17 cellular contexts compared by ENCODE assay signal in the genomic region with DNA sequence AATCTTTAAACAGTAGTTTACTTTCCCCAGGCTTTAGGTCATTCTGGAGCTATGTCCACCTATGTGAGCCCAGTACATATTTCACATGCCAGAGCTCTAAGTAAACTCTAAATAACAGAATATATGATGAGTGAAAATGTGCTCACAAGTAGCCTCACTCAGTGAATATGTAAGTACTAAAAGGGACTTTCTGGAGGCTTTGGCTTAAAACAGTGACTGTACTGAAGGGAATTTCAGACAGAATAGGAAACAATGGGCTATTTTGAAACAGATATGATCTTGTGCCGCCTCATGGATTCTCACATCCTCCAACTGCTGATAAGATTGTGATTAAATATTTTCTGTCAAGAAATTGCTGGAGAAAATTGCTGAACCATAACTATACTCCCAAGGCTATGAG.
DNase-seq lines count a peak whose midpoint lies in the region; ATAC-seq and TF ChIP-seq lines count a peak whose summit lies in the region.
"Had no signal": no experiment of that assay in that cellular context is flagged by ENCODE, and none has a peak within 500 bp of the region (broad histone marks: within the 10 kb centered on the region; RNA-seq: fewer than 3 reads in every experiment).

No MANE protein-coding gene starts in this region.

- no peak overlapping the region for H3K4me3 ChIP-seq in PC-3 (ENCODE audit: low read length)
- H3K4me3 ChIP-seq in MG63: no peak overlapping the region

- H3F3A ChIP-seq in PC-3 (ENCODE audit: low read length, unreplicated experiment): no peaks in the 10 kb centered on the region

- DNase-seq in PC-3: peak; percentile 48
- DNase-seq in dermis microvascular lymphatic vessel endothelial cell (ENCODE audit: low read depth in 2 of 2): peak; percentile 45 to 89
- DNase-seq in non-pigmented ciliary epithelial cell (ENCODE audit: low read depth): peak; percentile 88
- no peak for DNase-seq in MG63
- no peak for DNase-seq in Ammon's horn (ENCODE audit: low spot score)
- DNase-seq in activated CD4-positive, alpha-beta T cell treated with anti-CD3 and anti-CD28 coated beads, Interleukin-2, amount 10 ng/mL, durations not matched to agents 24 days and 14 days: no peak
- DNase-seq: activated B cell treated with CpG ODN at 0.5 μM for 24 hours; activated CD8-positive, alpha-beta memory T cell treated with anti-CD3 and anti-CD28 coated beads, Interleukin-2, amount 50 U/mL, for 48 hours; activated naive CD4-positive, alpha-beta T cell treated with Interleukin-2 at 50 U/mL for 16 hours; effector CD4-positive, alpha-beta T cell; mesenchymal stem cell; NCI-H1694 treated with DMSO at 0.1 percent for 48 hours had no signal

- CTCF ChIA-PET in PC-3 (lab: Charles Lee): no interaction called here

- no peak overlapping the region for H3K4me3 Mint-ChIP-seq in activated CD4-positive, alpha-beta T cell treated with anti-CD3 and anti-CD28 coated beads, Interleukin-2, amount 10 ng/mL, durations not matched to agents 24 days and 14 days
- H3K4me3 Mint-ChIP-seq: activated B cell treated with CpG ODN at 0.5 μM for 24 hours, B cell, type B pancreatic cell had no signal

- H2AFZ ChIP-seq in PC-3 (ENCODE audit: low read length): no peak overlapping the region

- POLR2A ChIA-PET in PC-3 (lab: Charles Lee; ENCODE audit: unreplicated experiment): no interaction called here

- ATAC-seq in GM21423 (IDR thresholded peaks at IDR 0.05; ENCODE audit: unreplicated experiment): peak; percentile 52
- peak; percentile 67 for ATAC-seq in PC-3
- no peak for ATAC-seq in GM21447 (IDR thresholded peaks at IDR 0.05; ENCODE audit: unreplicated experiment)
- ATAC-seq: HCT116 had no signal

- H3K9me2 ChIP-seq in PC-3 (replicated peaks; ENCODE audit: low read length): no peaks in the 10 kb centered on the region

- no peaks in the 10 kb centered on the region for H3K36me3 Mint-ChIP-seq in activated CD4-positive, alpha-beta T cell treated with anti-CD3 and anti-CD28 coated beads, Interleukin-2, amount 10 ng/mL, durations not matched to agents 24 days and 14 days (ENCODE audit: low read depth)
- H3K36me3 Mint-ChIP-seq: type B pancreatic cell had no signal

- intact Hi-C loops in PC-3 (cut with micrococcal nuclease): no loop called here
- intact Hi-C loops in activated CD4-positive, alpha-beta T cell treated with anti-CD3 and anti-CD28 coated beads, Interleukin-2, amount 10 ng/mL, durations not matched to agents 24 days and 14 days (cut with micrococcal nuclease): no loop called here

- H3K9ac ChIP-seq in PC-3 (ENCODE audit: low read length): no peak overlapping the region

- no peak overlapping the region for H3K27ac Mint-ChIP-seq in activated CD4-positive, alpha-beta T cell treated with anti-CD3 and anti-CD28 coated beads, Interleukin-2, amount 10 ng/mL, durations not matched to agents 24 days and 14 days
- H3K27ac Mint-ChIP-seq: activated B cell treated with CpG ODN at 0.5 μM for 24 hours, B cell, type B pancreatic cell had no signal

- no peaks in the 10 kb centered on the region for H3K27me3 Mint-ChIP-seq in activated CD4-positive, alpha-beta T cell treated with anti-CD3 and anti-CD28 coated beads, Interleukin-2, amount 10 ng/mL, durations not matched to agents 24 days and 14 days
- H3K27me3 Mint-ChIP-seq: activated B cell treated with CpG ODN at 0.5 μM for 24 hours, B cell, type B pancreatic cell had no signal

- no peak for TF ChIP-seq CTCF in PC-3 (conservative IDR thresholded peaks at IDR 0.05; ENCODE audit: low read depth, low read length)

- H4K20me1 ChIP-seq in PC-3 (ENCODE audit: low read length): no peaks in the 10 kb centered on the region

- H3K9me3 Mint-ChIP-seq in activated CD4-positive, alpha-beta T cell treated with anti-CD3 and anti-CD28 coated beads, Interleukin-2, amount 10 ng/mL, durations not matched to agents 24 days and 14 days: no peaks in the 10 kb centered on the region
- H3K9me3 Mint-ChIP-seq: type B pancreatic cell had no signal

- H3K4me2 ChIP-seq in PC-3 (ENCODE audit: low read length): peak overlapping the region; percentile 21; the same call in 1 of the 2 replicates

- no peaks in the 10 kb centered on the region for H3K4me1 ChIP-seq in PC-3 (ENCODE audit: insufficient read depth, low read length)

- no peaks in the 10 kb centered on the region for H3K4me1 Mint-ChIP-seq in activated CD4-positive, alpha-beta T cell treated with anti-CD3 and anti-CD28 coated beads, Interleukin-2, amount 10 ng/mL, durations not matched to agents 24 days and 14 days
- H3K4me1 Mint-ChIP-seq: activated B cell treated with CpG ODN at 0.5 μM for 24 hours, B cell had no signal

- H3K27me3 ChIP-seq in PC-3 (ENCODE audit: low read length): no peaks in the 10 kb centered on the region
- H3K27me3 ChIP-seq in MG63: no peaks in the 10 kb centered on the region

- H3K9me3 ChIP-seq in PC-3 (ENCODE audit: low read length): no peaks in the 10 kb centered on the region
- no peaks in the 10 kb centered on the region for H3K9me3 ChIP-seq in MG63

- H3K27ac ChIP-seq in PC-3 (ENCODE audit: low read length): 0 out of 2 replicates have a peak overlapping the region, but pooled peaks have one; percentile 24

- H3K79me2 ChIP-seq in PC-3 (ENCODE audit: low read length): no peaks in the 10 kb centered on the region

- H3K36me3 ChIP-seq in PC-3 (ENCODE audit: low read depth, low read length) (no peaks in the 10 kb centered on the region), MG63 (no peaks in the 10 kb centered on the region)

- no TSS peak for BruUV-seq in PC-3 (replicated peaks; lab: Mats Ljungman, UMichigan)

Comparison
In these comparisons a context has a peak if more than half of its experiments do, and no peak if none do; other contexts are left out.
1. DNase-seq: peak in PC-3 (single experiment), dermis microvascular lymphatic vessel endothelial cell (2 of 2) and non-pigmented ciliary epithelial cell (single experiment); none in MG63 (single experiment), Ammon's horn (single experiment) and activated CD4-positive, alpha-beta T cell treated with anti-CD3 and anti-CD28 coated beads, Interleukin-2, amount 10 ng/mL, durations not matched to agents 24 days and 14 days (single experiment).